11 cellular contexts compared by ENCODE assay signal in genomic region chr20:10857362-10858070, GRCh38.
DNase-seq lines count a peak whose midpoint lies in the region; ATAC-seq and TF ChIP-seq lines count a peak whose summit lies in the region.
"Had no signal": no experiment of that assay in that cellular context is flagged by ENCODE, and none has a peak within 500 bp of the region (broad histone marks: within the 10 kb centered on the region; RNA-seq: fewer than 3 reads in every experiment).

No MANE protein-coding gene starts in this region.

- no peaks in the 10 kb centered on the region for H3K27me3 Mint-ChIP-seq in CD4-positive, alpha-beta T cell
- H3K27me3 Mint-ChIP-seq: stimulated activated naive CD8-positive, alpha-beta T cell treated with anti-CD3 and anti-CD28 coated beads, Interleukin-15, Interleukin-2, amounts not matched to agents 100 ng/mL and 50 ng/mL, for 24 hours had no signal

- H3K9me3 ChIP-seq in HEK293 (ENCODE audit: control insufficient read depth, insufficient read depth, low read depth, low read length): no peaks in the 10 kb centered on the region
- no peaks in the 10 kb centered on the region for H3K9me3 ChIP-seq in CD4-positive, alpha-beta T cell (ENCODE audit: control insufficient read depth, low read length)

- H3K4me3 Mint-ChIP-seq in CD4-positive, alpha-beta T cell: no peak overlapping the region
- H3K4me3 Mint-ChIP-seq: stimulated activated naive CD8-positive, alpha-beta T cell treated with anti-CD3 and anti-CD28 coated beads, Interleukin-15, Interleukin-2, amounts not matched to agents 100 ng/mL and 50 ng/mL, for 24 hours had no signal

- no peak overlapping the region for H3K27ac ChIP-seq in HEK293 (ENCODE audit: extremely low read depth, low read depth, low read length)
- H3K27ac ChIP-seq in CD4-positive, alpha-beta T cell (ENCODE audit: low read depth, low read length): no peak overlapping the region

- H3K4me1 Mint-ChIP-seq in CD4-positive, alpha-beta T cell (ENCODE audit: low read depth): no peaks in the 10 kb centered on the region

- no peak overlapping the region for H3K4me3 ChIP-seq in HEK293 (ENCODE audit: low read depth, low read length)
- no peak overlapping the region for H3K4me3 ChIP-seq in retinal pigment epithelial cell (ENCODE audit: low read length)
- no peak overlapping the region for H3K4me3 ChIP-seq in H7 (ENCODE audit: insufficient read depth, low read depth, low read length)

- H3K36me3 Mint-ChIP-seq in CD4-positive, alpha-beta T cell (ENCODE audit: low read depth): no peaks in the 10 kb centered on the region

- CTCF ChIA-PET in HEK293 (lab: Yijun Ruan, JAX): interaction anchor here (1.0 kb wide), 1 partner anchor 11 kb away, joined by 3 read pairs; no protein-coding TSS in a partner anchor
- CTCF ChIA-PET in CD4-positive, alpha-beta T cell (lab: Charles Lee): no interaction called here

- no peaks in the 10 kb centered on the region for H3K36me3 ChIP-seq in HEK293 (ENCODE audit: control insufficient read depth in 2 of 2, insufficient read depth in 1 of 2, low read length in 2 of 2)
- H3K36me3 ChIP-seq in H7 (replicated peaks; ENCODE audit: control insufficient read depth, insufficient read depth, low read length): no peaks in the 10 kb centered on the region

- TF ChIP-seq CTCF in HEK293 (tag by site-specific recombination; IDR thresholded peaks at IDR 0.05) (no peak), retinal pigment epithelial cell (conservative IDR thresholded peaks at IDR 0.05; ENCODE audit: low read depth, low read length) (no peak)
- TF ChIP-seq CTCF in CD4-positive, alpha-beta T cell (IDR thresholded peaks at IDR 0.05): no peak

- no peak overlapping the region for H3K27ac Mint-ChIP-seq in CD4-positive, alpha-beta T cell
- H3K27ac Mint-ChIP-seq: stimulated activated naive CD8-positive, alpha-beta T cell treated with anti-CD3 and anti-CD28 coated beads, Interleukin-15, Interleukin-2, amounts not matched to agents 100 ng/mL and 50 ng/mL, for 24 hours had no signal

- peak; percentile 78 to 84 for ATAC-seq in left cardiac atrium
- no peak for ATAC-seq in CD4-positive, alpha-beta T cell (ENCODE audit: poor library complexity)

- DNase-seq in UCSD-AML1 (lab: John Stamatoyannopoulos, UW; ENCODE audit: unreplicated experiment): peak; percentile 29
- DNase-seq in left cardiac atrium: peak; percentile 30
- peak; percentile 83 for DNase-seq in retinal pigment epithelial cell (ENCODE audit: low read depth)
- no peak for DNase-seq in H7
- no peak for DNase-seq in NCI-H1694 treated with DMSO at 0.1 percent for 48 hours (lab: John Stamatoyannopoulos, UW)
- no peak for DNase-seq in SW480 (ENCODE audit: low spot score)
- DNase-seq in CD4-positive, alpha-beta T cell: no peak
- DNase-seq: DND-41; effector memory CD4-positive, alpha-beta T cell had no signal

- POLR2A ChIA-PET in HEK293 (lab: Yijun Ruan, JAX): no interaction called here
- POLR2A ChIA-PET in CD4-positive, alpha-beta T cell (lab: Charles Lee): no interaction called here

- H3K27me3 ChIP-seq in H7 (ENCODE audit: control insufficient read depth, insufficient read depth, low read length): no peaks in the 10 kb centered on the region
- no peaks in the 10 kb centered on the region for H3K27me3 ChIP-seq in CD4-positive, alpha-beta T cell (ENCODE audit: control insufficient read depth, insufficient read depth, low read length)

- intact Hi-C loops in left cardiac atrium (cut with DNase I): no loop called here
- intact Hi-C loops in CD4-positive, alpha-beta T cell (cut with DNase I, micrococcal nuclease): no loop called here

- peaks cover 11% of the 10 kb centered on the region for H3K4me1 ChIP-seq in HEK293 (ENCODE audit: control insufficient read depth, insufficient read depth, low read length)

- peaks cover 2% of the 10 kb centered on the region for H3K9me3 Mint-ChIP-seq in CD4-positive, alpha-beta T cell
- H3K9me3 Mint-ChIP-seq: stimulated activated naive CD8-positive, alpha-beta T cell treated with anti-CD3 and anti-CD28 coated beads, Interleukin-15, Interleukin-2, amounts not matched to agents 100 ng/mL and 50 ng/mL, for 24 hours had no signal

TF ChIP-seq in HEK293, 187 proteins besides CTCF, POLR2A, EP300 and RAD21:
- TF ChIP-seq, protein P1, sequence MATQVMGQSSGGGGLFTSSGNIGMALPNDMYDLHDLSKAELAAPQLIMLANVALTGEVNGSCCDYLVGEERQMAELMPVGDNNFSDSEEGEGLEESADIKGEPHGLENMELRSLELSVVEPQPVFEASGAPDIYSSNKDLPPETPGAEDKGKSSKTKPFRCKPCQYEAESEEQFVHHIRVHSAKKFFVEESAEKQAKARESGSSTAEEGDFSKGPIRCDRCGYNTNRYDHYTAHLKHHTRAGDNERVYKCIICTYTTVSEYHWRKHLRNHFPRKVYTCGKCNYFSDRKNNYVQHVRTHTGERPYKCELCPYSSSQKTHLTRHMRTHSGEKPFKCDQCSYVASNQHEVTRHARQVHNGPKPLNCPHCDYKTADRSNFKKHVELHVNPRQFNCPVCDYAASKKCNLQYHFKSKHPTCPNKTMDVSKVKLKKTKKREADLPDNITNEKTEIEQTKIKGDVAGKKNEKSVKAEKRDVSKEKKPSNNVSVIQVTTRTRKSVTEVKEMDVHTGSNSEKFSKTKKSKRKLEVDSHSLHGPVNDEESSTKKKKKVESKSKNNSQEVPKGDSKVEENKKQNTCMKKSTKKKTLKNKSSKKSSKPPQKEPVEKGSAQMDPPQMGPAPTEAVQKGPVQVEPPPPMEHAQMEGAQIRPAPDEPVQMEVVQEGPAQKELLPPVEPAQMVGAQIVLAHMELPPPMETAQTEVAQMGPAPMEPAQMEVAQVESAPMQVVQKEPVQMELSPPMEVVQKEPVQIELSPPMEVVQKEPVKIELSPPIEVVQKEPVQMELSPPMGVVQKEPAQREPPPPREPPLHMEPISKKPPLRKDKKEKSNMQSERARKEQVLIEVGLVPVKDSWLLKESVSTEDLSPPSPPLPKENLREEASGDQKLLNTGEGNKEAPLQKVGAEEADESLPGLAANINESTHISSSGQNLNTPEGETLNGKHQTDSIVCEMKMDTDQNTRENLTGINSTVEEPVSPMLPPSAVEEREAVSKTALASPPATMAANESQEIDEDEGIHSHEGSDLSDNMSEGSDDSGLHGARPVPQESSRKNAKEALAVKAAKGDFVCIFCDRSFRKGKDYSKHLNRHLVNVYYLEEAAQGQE (tag by site-specific recombination; IDR thresholded peaks at IDR 0.05): peak; percentile 88
- TF ChIP-seq GLIS2 (tag by site-specific recombination; IDR thresholded peaks at IDR 0.05) (no peak), GLIS1 (tag by site-specific recombination; IDR thresholded peaks at IDR 0.05) (peak; percentile 61), ZNF585B (tag by site-specific recombination; IDR thresholded peaks at IDR 0.05) (no peak), ZNF433 (tag by site-specific recombination; IDR thresholded peaks at IDR 0.05; ENCODE audit: low read depth) (no peak), GLI4 (tag by site-specific recombination; IDR thresholded peaks at IDR 0.05) (no peak)
- TF ChIP-seq, protein P2, sequence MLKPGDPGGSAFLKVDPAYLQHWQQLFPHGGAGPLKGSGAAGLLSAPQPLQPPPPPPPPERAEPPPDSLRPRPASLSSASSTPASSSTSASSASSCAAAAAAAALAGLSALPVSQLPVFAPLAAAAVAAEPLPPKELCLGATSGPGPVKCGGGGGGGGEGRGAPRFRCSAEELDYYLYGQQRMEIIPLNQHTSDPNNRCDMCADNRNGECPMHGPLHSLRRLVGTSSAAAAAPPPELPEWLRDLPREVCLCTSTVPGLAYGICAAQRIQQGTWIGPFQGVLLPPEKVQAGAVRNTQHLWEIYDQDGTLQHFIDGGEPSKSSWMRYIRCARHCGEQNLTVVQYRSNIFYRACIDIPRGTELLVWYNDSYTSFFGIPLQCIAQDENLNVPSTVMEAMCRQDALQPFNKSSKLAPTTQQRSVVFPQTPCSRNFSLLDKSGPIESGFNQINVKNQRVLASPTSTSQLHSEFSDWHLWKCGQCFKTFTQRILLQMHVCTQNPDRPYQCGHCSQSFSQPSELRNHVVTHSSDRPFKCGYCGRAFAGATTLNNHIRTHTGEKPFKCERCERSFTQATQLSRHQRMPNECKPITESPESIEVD (tag by site-specific recombination; IDR thresholded peaks at IDR 0.05): no peak

Comparison
In these comparisons a context has a peak if more than half of its experiments do, and no peak if none do; other contexts are left out.
1. DNase-seq: peak in UCSD-AML1 (single experiment), left cardiac atrium (single experiment) and retinal pigment epithelial cell (single experiment); none in H7 (single experiment), NCI-H1694 treated with DMSO at 0.1 percent for 48 hours (single experiment), SW480 (single experiment) and CD4-positive, alpha-beta T cell (0 of 10).